ENCODE assay signal across 8 cellular contexts in genomic region chr5:119275873-119276214, GRCh38.
DNase-seq lines count a peak whose midpoint lies in the region; ATAC-seq lines count a peak whose summit lies in the region.

No MANE protein-coding gene starts in this region.

- H3K27me3 Mint-ChIP-seq in CD8-positive, alpha-beta memory T cell: peaks cover 0 to 6% of the 10 kb centered on the region in 2 donors
- no peaks in the 10 kb centered on the region for H3K27me3 Mint-ChIP-seq in activated naive CD4-positive, alpha-beta T cell treated with anti-CD3 and anti-CD28 coated beads for 36 hours (ENCODE audit: low read depth)

- H3K4me1 Mint-ChIP-seq in CD8-positive, alpha-beta memory T cell: peaks cover 94 to 100% (median 100%) of the 10 kb centered on the region in 3 donors
- H3K4me1 Mint-ChIP-seq in activated naive CD4-positive, alpha-beta T cell treated with anti-CD3 and anti-CD28 coated beads for 36 hours (ENCODE audit: low read depth): peaks cover 98% of the 10 kb centered on the region

- H3K27ac Mint-ChIP-seq in CD8-positive, alpha-beta memory T cell: peak overlapping the region; percentile 81 to 97 (median 95)
- H3K27ac Mint-ChIP-seq in activated naive CD4-positive, alpha-beta T cell treated with anti-CD3 and anti-CD28 coated beads for 36 hours: peak overlapping the region; percentile 97

- H3K9me3 Mint-ChIP-seq in CD8-positive, alpha-beta memory T cell: peaks cover 0 to 3% (median 2%) of the 10 kb centered on the region in 5 donors
- H3K9me3 Mint-ChIP-seq in activated naive CD4-positive, alpha-beta T cell treated with anti-CD3 and anti-CD28 coated beads for 36 hours: no peaks in the 10 kb centered on the region

- H3K4me3 Mint-ChIP-seq in CD8-positive, alpha-beta memory T cell: peak overlapping the region; percentile 86 to 100 (median 98)
- peak overlapping the region; percentile 49 for H3K4me3 Mint-ChIP-seq in activated naive CD4-positive, alpha-beta T cell treated with anti-CD3 and anti-CD28 coated beads for 36 hours

- peak; percentile 66 for ATAC-seq in GM21367 (IDR thresholded peaks at IDR 0.05; ENCODE audit: unreplicated experiment)
- ATAC-seq in HG03520 (IDR thresholded peaks at IDR 0.05; ENCODE audit: unreplicated experiment): peak; percentile 67

- POLR2A ChIA-PET in CD8-positive, alpha-beta memory T cell (lab: Charles Lee): interaction anchor here (1.1 kb wide), 1 partner anchor 52 kb away, joined by 3 read pairs; no protein-coding TSS in a partner anchor

- H3K9me3 ChIP-seq in CD8-positive, alpha-beta memory T cell (ENCODE audit: low read length): no peaks in the 10 kb centered on the region

- DNase-seq in CD8-positive, alpha-beta memory T cell: no peak
- DNase-seq in activated naive CD4-positive, alpha-beta T cell treated with anti-CD3 and anti-CD28 coated beads for 36 hours: peak; percentile 68
- no peak for DNase-seq in HCEC 1CT
- no peak for DNase-seq in NCI-H2196 (lab: John Stamatoyannopoulos, UW; ENCODE audit: unreplicated experiment)
- DNase-seq in activated CD8-positive, alpha-beta memory T cell treated with anti-CD3 and anti-CD28 coated beads, Interleukin-2, amount 50 U/mL, for 4 hours: no peak
- DNase-seq in NCI-H146 (lab: John Stamatoyannopoulos, UW): no peak

- H3K27ac ChIP-seq in CD8-positive, alpha-beta memory T cell (ENCODE audit: low read depth, low read length): no peak overlapping the region

- no peaks in the 10 kb centered on the region for H3K36me3 ChIP-seq in CD8-positive, alpha-beta memory T cell (ENCODE audit: insufficient read depth, low read length)

- no peak overlapping the region for H3K4me3 ChIP-seq in CD8-positive, alpha-beta memory T cell (ENCODE audit: low read length)

- no peaks in the 10 kb centered on the region for H3K27me3 ChIP-seq in CD8-positive, alpha-beta memory T cell (ENCODE audit: insufficient read depth, low read length, poor library complexity, severe bottlenecking)

- H3K36me3 Mint-ChIP-seq in CD8-positive, alpha-beta memory T cell: peaks cover 0 to 19% (median 7%) of the 10 kb centered on the region in 3 donors
- H3K36me3 Mint-ChIP-seq in activated naive CD4-positive, alpha-beta T cell treated with anti-CD3 and anti-CD28 coated beads for 36 hours (ENCODE audit: low read depth): peaks cover 31% of the 10 kb centered on the region

- peaks cover 98% of the 10 kb centered on the region for H3K4me1 ChIP-seq in CD8-positive, alpha-beta memory T cell (ENCODE audit: insufficient read depth, low read length)

- intact Hi-C loops in activated naive CD4-positive, alpha-beta T cell treated with anti-CD3 and anti-CD28 coated beads for 36 hours (cut with micrococcal nuclease): loop anchor here (1.0 kb wide), 1 partner anchor 33 kb away; no protein-coding TSS in a partner anchor

- CTCF ChIA-PET in CD8-positive, alpha-beta memory T cell (lab: Charles Lee): no interaction called here
- CTCF ChIA-PET in activated naive CD4-positive, alpha-beta T cell treated with anti-CD3 and anti-CD28 coated beads for 36 hours (lab: Charles Lee): interaction anchor here (1.2 to 4.1 kb wide), 2 partner anchors 12 to 39 kb away, joined by 3 to 19 read pairs; no protein-coding TSS in a partner anchor
